In genomic region chr7:15046851-15047250, GRCh38 we compare ENCODE assay signal across 20 cellular contexts.
DNase-seq lines count a peak whose midpoint lies in the region; ATAC-seq, FAIRE-seq and TF ChIP-seq lines count a peak whose summit lies in the region.
"Had no signal": no experiment of that assay in that cellular context is flagged by ENCODE, and none has a peak within 500 bp of the region (broad histone marks: within the 10 kb centered on the region; RNA-seq: fewer than 3 reads in every experiment).

No MANE protein-coding gene starts in this region.

- no peaks in the 10 kb centered on the region for H3K36me3 ChIP-seq in GM12878 (ENCODE audit: control insufficient read depth in 2 of 2, insufficient read depth in 2 of 2, low read length in 1 of 2)
- H3K36me3 ChIP-seq in small intestine (ENCODE audit: control insufficient read depth in 2 of 2, insufficient read depth in 2 of 2, low read length in 2 of 2), result no peaks in the 10 kb centered on the region
- H3K36me3 ChIP-seq: BLaER1 treated with 17β-estradiol and CSF1 and Interleukin-3, amounts not matched to agents 10 nM and 100 nM had no signal

- SMC1A ChIA-PET in GM12878 (lab: Charles Lee; ENCODE audit: uncharacterized antibody, unreplicated experiment), result interaction anchor here (1.2 kb wide), 1 partner anchor 8 kb away, joined by 3 read pairs; no protein-coding TSS in a partner anchor

- no peak overlapping the region for H3K9ac ChIP-seq in GM12878 (ENCODE audit: control insufficient read depth, insufficient read depth, low read length)
- H3K9ac ChIP-seq: BLaER1 treated with 17β-estradiol and CSF1 and Interleukin-3, amounts not matched to agents 10 nM and 100 nM; GM23248 had no signal

- no TSS peak for BruUV-seq in GM12878 (replicated peaks; lab: Mats Ljungman, UMichigan)

- in situ Hi-C loops in GM12878 (cut with MboI), result no loop called here

- no peak for TF ChIP-seq EP300 in GM12878 (IDR thresholded peaks at IDR 0.05; ENCODE audit: borderline replicate concordance in 1 of 2, control insufficient read depth in 1 of 2, low read depth in 2 of 2, low read length in 2 of 2)

- H3K4me1 ChIP-seq in GM12878 (ENCODE audit: control insufficient read depth, insufficient read depth, low read length) (no peaks in the 10 kb centered on the region), small intestine (ENCODE audit: control insufficient read depth in 2 of 2, insufficient read depth in 1 of 2, low read depth in 1 of 2, low read length in 1 of 2) (no peaks in the 10 kb centered on the region)
- H3K4me1 ChIP-seq: BLaER1 treated with 17β-estradiol and CSF1 and Interleukin-3, amounts not matched to agents 10 nM and 100 nM had no signal

- WGBS in GM12878 (ENCODE audit: insufficient coverage, insufficient replicate concordance, low lambda C conversion rate, missing lambda C conversion rate), result 0% methylated on average over 2 of the region's 2 CpGs
- 9 to 51% (median 14%) methylated on average over 2 of the region's 2 CpGs for WGBS in small intestine, 3 donors

- ATAC-seq in GM12878, result peak; percentile 27; the same call in 1 of the 3 replicates
- ATAC-seq in left lobe of liver, result peak; percentile 54
- ATAC-seq in HG02759 (IDR thresholded peaks at IDR 0.05; ENCODE audit: unreplicated experiment), result no peak

- H2AFZ ChIP-seq in GM12878 (ENCODE audit: control insufficient read depth, low read depth, low read length), result no peak overlapping the region
- H2AFZ ChIP-seq: GM23248 had no signal

- H4K20me1 ChIP-seq in GM12878 (ENCODE audit: control insufficient read depth, insufficient read depth), result no peaks in the 10 kb centered on the region
- H4K20me1 ChIP-seq: BLaER1 treated with 17β-estradiol and CSF1 and Interleukin-3, amounts not matched to agents 10 nM and 100 nM had no signal

- no peak for TF ChIP-seq CTCF in GM12878 (IDR thresholded peaks at IDR 0.05 in 2 of 3, conservative IDR thresholded peaks at IDR 0.05 in 1 of 3; ENCODE audit: control insufficient read depth in 2 of 3, extremely low read depth in 1 of 3, insufficient read depth in 1 of 3, low read depth in 3 of 3, low read length in 3 of 3)
- no peak for TF ChIP-seq CTCF in glutamatergic neuron (IDR thresholded peaks at IDR 0.05; ENCODE audit: partially characterized antibody, unreplicated experiment)

- no peak for FAIRE-seq in GM12878 (lab: Jason Lieb, UNC)
- no peak for FAIRE-seq in small intestine (lab: Jason Lieb, UNC)
- FAIRE-seq: G401.6, GM12892, GM18507, H54 had no signal

- peaks cover 10% of the 10 kb centered on the region for H3K27me3 Mint-ChIP-seq in glutamatergic neuron (ENCODE audit: unreplicated experiment)
- H3K27me3 Mint-ChIP-seq: B cell; CD4-positive, CD25-positive, alpha-beta regulatory T cell had no signal

- no peak overlapping the region for H3K4me3 ChIP-seq in GM12878
- no peak overlapping the region for H3K4me3 ChIP-seq in small intestine (ENCODE audit: low read depth in 1 of 2, low read length in 2 of 2)
- H3K4me3 ChIP-seq: BLaER1 treated with 17β-estradiol and CSF1 and Interleukin-3, amounts not matched to agents 10 nM and 100 nM; GM23248 had no signal

- no peak overlapping the region for H3K4me3 Mint-ChIP-seq in glutamatergic neuron (ENCODE audit: unreplicated experiment)
- H3K4me3 Mint-ChIP-seq: B cell; CD4-positive, CD25-positive, alpha-beta regulatory T cell; CD8-positive, alpha-beta memory T cell had no signal

- H3K27ac ChIP-seq in GM12878 (ENCODE audit: control insufficient read depth, insufficient read depth) (no peak overlapping the region), small intestine (ENCODE audit: low read depth in 1 of 2, low read length in 1 of 2) (no peak overlapping the region)
- H3K27ac ChIP-seq: BLaER1 treated with 17β-estradiol and CSF1 and Interleukin-3, amounts not matched to agents 10 nM and 100 nM; GM23248; HL-60 had no signal

- H3K79me2 ChIP-seq in GM12878 (ENCODE audit: control insufficient read depth, insufficient read depth, low read length), result no peaks in the 10 kb centered on the region

- TF ChIP-seq RAD21 in GM12878 (IDR thresholded peaks at IDR 0.05; ENCODE audit: insufficient read depth, low read depth, low read length), result no peak

- no peak overlapping the region for H3K4me2 ChIP-seq in GM12878 (ENCODE audit: control insufficient read depth, insufficient read depth)
- H3K4me2 ChIP-seq: BLaER1 treated with 17β-estradiol and CSF1 and Interleukin-3, amounts not matched to agents 10 nM and 100 nM had no signal

- H3K27ac Mint-ChIP-seq in glutamatergic neuron (ENCODE audit: unreplicated experiment), result peak overlapping the region; percentile 74
- H3K27ac Mint-ChIP-seq: B cell; CD4-positive, CD25-positive, alpha-beta regulatory T cell; CD8-positive, alpha-beta memory T cell had no signal

- no peaks in the 10 kb centered on the region for H3K36me3 Mint-ChIP-seq in glutamatergic neuron (ENCODE audit: unreplicated experiment)
- H3K36me3 Mint-ChIP-seq: CD4-positive, CD25-positive, alpha-beta regulatory T cell; CD8-positive, alpha-beta memory T cell had no signal

- H3K9me3 ChIP-seq in GM12878 (replicated peaks; ENCODE audit: control insufficient read depth, insufficient read depth, low read length), result no peaks in the 10 kb centered on the region
- no peaks in the 10 kb centered on the region for H3K9me3 ChIP-seq in small intestine (ENCODE audit: control insufficient read depth, low read depth)
- H3K9me3 ChIP-seq: BLaER1 treated with 17β-estradiol and CSF1 and Interleukin-3, amounts not matched to agents 10 nM and 100 nM had no signal

- POLR2A ChIA-PET in GM12878 (lab: Charles Lee), result no interaction called here

- no peak for TF ChIP-seq POLR2A in GM12878 (IDR thresholded peaks at IDR 0.05; ENCODE audit: low read depth, low read length)

- H3K27me3 ChIP-seq in GM12878 (replicated peaks in 1 of 2; ENCODE audit: control insufficient read depth in 2 of 2, insufficient read depth in 2 of 2, low read length in 1 of 2), result no peaks in the 10 kb centered on the region
- no peaks in the 10 kb centered on the region for H3K27me3 ChIP-seq in small intestine (ENCODE audit: control insufficient read depth in 2 of 2, insufficient read depth in 2 of 2, low read length in 2 of 2)
- H3K27me3 ChIP-seq: BLaER1 treated with 17β-estradiol and CSF1 and Interleukin-3, amounts not matched to agents 10 nM and 100 nM had no signal

- CTCF ChIA-PET in GM12878 (lab: Yijun Ruan, JAX), result no interaction called here

- intact Hi-C loops in GM12878 (cut with micrococcal nuclease; ENCODE audit: unreplicated experiment), result no loop called here

- RAD21 ChIA-PET in GM12878 (lab: Charles Lee; ENCODE audit: unreplicated experiment), result no interaction called here

- peaks cover 9% of the 10 kb centered on the region for H3K9me3 Mint-ChIP-seq in glutamatergic neuron (ENCODE audit: unreplicated experiment)

- no peak for DNase-seq in GM12878 (ENCODE audit: low read depth, low spot score)
- DNase-seq in glutamatergic neuron, result no peak
- no peak for DNase-seq in left lobe of liver (ENCODE audit: low spot score)
- DNase-seq in small intestine, result peak; percentile 33
- DNase-seq in activated CD8-positive, alpha-beta memory T cell treated with anti-CD3 and anti-CD28 coated beads, Interleukin-2, amount 50 U/mL, for 48 hours, result no peak
- DNase-seq in stimulated activated naive CD4-positive, alpha-beta T cell treated with Interleukin-2 at 50 U/mL for 16 hours (lab: John Stamatoyannopoulos, UW), result no peak
- DNase-seq: CD4-positive, CD25-positive, alpha-beta regulatory T cell; CD8-positive, alpha-beta memory T cell; COR-L47; GM23248; HCEC 1CT; IMR-90 had no signal

- H3K4me1 Mint-ChIP-seq in glutamatergic neuron (ENCODE audit: low read depth, unreplicated experiment), result peaks cover 35% of the 10 kb centered on the region
- H3K4me1 Mint-ChIP-seq: B cell; CD4-positive, CD25-positive, alpha-beta regulatory T cell; CD8-positive, alpha-beta memory T cell had no signal

TF ChIP-seq in GM12878, 131 proteins besides CTCF, POLR2A, EP300 and RAD21:
- TF ChIP-seq ZBED1 (IDR thresholded peaks at IDR 0.05; ENCODE audit: borderline replicate concordance) (no peak), TBL1XR1 (IDR thresholded peaks at IDR 0.05; ENCODE audit: low read depth, low read length) (no peak), SIN3A (IDR thresholded peaks at IDR 0.05; ENCODE audit: low read depth, low read length) (no peak), ZBTB40 (IDR thresholded peaks at IDR 0.05; ENCODE audit: borderline replicate concordance) (no peak), SMC3 (IDR thresholded peaks at IDR 0.05; ENCODE audit: borderline replicate concordance, low read length) (no peak)
